ENCODE assay signal across 1 cellular context in the genomic region with DNA sequence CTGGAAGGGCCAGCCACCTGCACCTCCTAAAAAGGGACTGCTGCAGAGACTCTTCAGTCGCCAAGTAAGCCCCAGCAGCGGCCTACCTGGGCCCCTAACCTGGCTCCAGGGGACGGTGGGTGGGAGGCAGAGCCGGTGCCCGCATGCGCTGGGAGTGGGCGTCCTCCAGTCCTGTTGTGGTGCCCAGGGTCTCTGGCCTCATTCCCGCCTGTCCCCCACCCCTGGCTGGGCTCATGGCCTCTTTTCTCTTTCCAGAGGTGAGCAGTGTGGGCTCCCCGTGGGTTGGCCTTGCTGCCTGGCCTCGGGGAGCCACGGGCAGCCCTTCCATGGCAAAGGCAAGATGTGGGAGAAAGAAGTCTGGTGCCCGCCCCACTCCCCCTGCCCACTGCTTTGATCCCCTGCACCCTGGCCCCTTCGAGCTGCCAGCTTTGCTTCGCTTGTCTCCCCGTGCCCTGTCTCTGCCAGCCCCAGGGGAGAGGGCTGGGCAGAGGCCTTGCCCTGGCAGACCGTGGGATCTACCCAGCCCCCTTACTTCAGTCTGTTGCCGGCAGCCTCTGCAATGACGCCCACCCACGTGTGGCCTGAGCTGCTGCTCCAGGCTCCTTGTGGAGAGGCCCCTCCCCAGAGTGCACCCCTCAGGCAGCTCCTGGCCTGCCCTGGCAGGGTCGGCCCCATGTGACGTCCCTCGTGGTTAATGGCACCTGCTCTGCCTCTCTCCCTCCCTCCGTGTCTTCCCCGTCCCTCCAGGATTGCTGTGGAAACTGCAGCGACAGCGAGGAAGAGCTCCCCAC.
TF ChIP-seq lines count a peak whose summit lies in the region.

No MANE protein-coding gene starts in this region.

TF ChIP-seq in GM12891, 5 proteins besides CTCF, POLR2A, EP300 and RAD21:
- no peak for TF ChIP-seq SPI1 (IDR thresholded peaks at IDR 0.05; ENCODE audit: low read depth, low read length)
- TF ChIP-seq PAX5 (IDR thresholded peaks at IDR 0.05; ENCODE audit: insufficient read depth, low read length, severe bottlenecking) = no peak
